ENCODE assay signal across 18 cellular contexts in genomic region chr3:99892332-99892731, GRCh38.
"Had no signal": no experiment of that assay in that cellular context is flagged by ENCODE, and none has a peak within 500 bp of the region (broad histone marks: within the 10 kb centered on the region; RNA-seq: fewer than 3 reads in every experiment).

No MANE protein-coding gene starts in this region.

- H3K9me3 Mint-ChIP-seq: activated CD4-positive, alpha-beta memory T cell treated with anti-CD3 and anti-CD28 coated beads for 36 hours; activated T-cell treated with anti-CD3 and anti-CD28 coated beads, Interleukin-2, amount 50 U/mL, for 4 hours had no signal

- ATAC-seq: activated T-cell treated with anti-CD3 and anti-CD28 coated beads, Interleukin-2, amount 50 U/mL, for 4 hours; esophagus mucosa; left lung; pancreas; T-cell had no signal

- DNase-seq: activated CD4-positive, alpha-beta memory T cell treated with anti-CD3 and anti-CD28 coated beads for 36 hours; activated CD4-positive, alpha-beta T cell treated with anti-CD3 and anti-CD28 coated beads for 1 hour; activated effector memory CD4-positive, alpha-beta T cell treated with anti-CD3 and anti-CD28 coated beads, Interleukin-2, amount 50 U/mL, for 16 hours; activated T-cell treated with anti-CD3 and anti-CD28 coated beads, Interleukin-2, amount 50 U/mL, for 4 hours; glutamatergic neuron; hypothalamus; kidney; left lung; mammary epithelial cell; naive B cell; pancreas; sigmoid colon; stimulated activated CD4-positive, alpha-beta T cell treated with anti-CD3 and anti-CD28 coated beads, Interleukin-12 subunit alpha, Interleukin-12 subunit beta, amount 100 ng/mL, for 4 hours; stimulated activated CD4-positive, alpha-beta T cell treated with anti-CD3 and anti-CD28 coated beads, Interleukin-2, amount 100 ng/mL, for 24 hours; T-cell; tibial artery; uterus had no signal

- H3K27me3 Mint-ChIP-seq: activated CD4-positive, alpha-beta memory T cell treated with anti-CD3 and anti-CD28 coated beads for 36 hours; naive B cell; T-cell had no signal

- H3K27ac Mint-ChIP-seq: activated CD4-positive, alpha-beta memory T cell treated with anti-CD3 and anti-CD28 coated beads for 36 hours; T-cell had no signal

- H3K9me3 ChIP-seq: left lung, pancreas, sigmoid colon, tibial artery, uterus had no signal

- H3K36me3 ChIP-seq: left lung, pancreas, sigmoid colon, tibial artery, uterus had no signal

- H3K4me3 ChIP-seq: left lung, pancreas, sigmoid colon, tibial artery, uterus had no signal

- H3K27ac ChIP-seq: left lung, pancreas, sigmoid colon, tibial artery, uterus had no signal

- H3K4me1 ChIP-seq: pancreas, uterus had no signal

- H3K4me3 Mint-ChIP-seq: activated CD4-positive, alpha-beta memory T cell treated with anti-CD3 and anti-CD28 coated beads for 36 hours; activated T-cell treated with anti-CD3 and anti-CD28 coated beads, Interleukin-2, amount 50 U/mL, for 4 hours; naive B cell; T-cell had no signal

- H3K27me3 ChIP-seq: left lung, pancreas, sigmoid colon, tibial artery, uterus had no signal
